Comparison of ENCODE assay signal across 1 cellular context in the genomic region with DNA sequence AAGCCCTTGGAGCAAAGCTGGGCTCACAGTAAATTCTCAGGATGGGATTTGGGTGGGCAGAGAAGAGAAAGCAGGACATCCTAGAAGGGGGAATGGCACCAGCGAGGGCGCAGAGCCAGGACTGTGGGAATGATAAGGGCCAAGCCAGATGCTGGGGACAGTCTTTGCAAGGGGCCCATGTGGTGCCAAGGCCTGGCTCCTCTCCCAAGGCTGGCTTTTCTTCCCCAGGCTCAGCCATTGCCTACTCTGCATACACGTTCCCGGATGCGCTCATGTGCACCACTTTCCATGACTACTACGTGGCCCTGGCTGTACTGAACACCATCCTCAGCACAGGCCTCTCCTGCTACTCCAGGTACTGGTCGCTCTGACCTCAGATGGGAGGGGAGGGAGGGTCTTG.
TF ChIP-seq lines count a peak whose summit lies in the region.

No MANE protein-coding gene starts in this region.

TF ChIP-seq in IMR-90, 13 proteins besides CTCF, POLR2A, EP300 and RAD21 (continued from another document):
- TF ChIP-seq ELK1 (IDR thresholded peaks at IDR 0.05; ENCODE audit: borderline replicate concordance, low read depth, low read length): no peak
TF ChIP-seq in IMR-90: peak in this region for 0.
